In the genomic region with DNA sequence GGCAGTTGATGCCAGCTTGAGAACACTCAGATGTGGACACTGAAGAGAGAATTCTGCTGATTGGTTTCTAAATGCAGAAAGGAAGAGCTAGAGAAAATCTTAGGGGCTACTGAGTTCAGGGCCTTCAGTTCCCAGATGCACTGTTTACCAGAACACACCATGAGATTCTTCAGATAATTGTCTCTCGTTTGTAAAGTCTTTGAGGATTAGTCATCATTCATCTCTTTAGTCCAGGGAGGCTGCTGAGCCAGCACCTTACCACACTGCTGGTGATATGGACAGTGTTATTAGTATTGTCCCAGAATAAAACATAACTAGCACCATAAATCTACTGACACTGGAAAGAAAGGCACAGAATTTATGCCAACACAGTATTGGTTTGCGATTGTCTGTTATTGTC, we compare ENCODE assay signal across 16 cellular contexts.
"Had no signal": no experiment of that assay in that cellular context is flagged by ENCODE, and none has a peak within 500 bp of the region (broad histone marks: within the 10 kb centered on the region; RNA-seq: fewer than 3 reads in every experiment).

No MANE protein-coding gene starts in this region.

- DNase-seq: activated CD4-positive, alpha-beta T cell treated with anti-CD3 and anti-CD28 coated beads, Interleukin-2, amount 10 ng/mL, durations not matched to agents 7 days and 5 days; activated CD4-positive, CD25-positive, alpha-beta regulatory T cell; activated naive CD4-positive, alpha-beta T cell treated with anti-CD3 and anti-CD28 coated beads, Interleukin-2, amount 10 ng/mL, durations not matched to agents 7 days and 5 days; activated T-cell treated with anti-CD3 and anti-CD28 coated beads for 4 hours; cerebellar nuclear complex; endodermal cell; glutamatergic neuron; immature natural killer cell; left ventricle myocardium inferior; sigmoid colon; stimulated activated CD4-positive, alpha-beta T cell treated with anti-CD3 and anti-CD28 coated beads, Interleukin-12 subunit alpha, Interleukin-12 subunit beta, amount 100 ng/mL, for 4 hours; stimulated activated naive CD4-positive, alpha-beta T cell; substantia nigra; T-helper 17 cell; transverse colon had no signal

- H3K27ac Mint-ChIP-seq: activated CD4-positive, alpha-beta T cell treated with anti-CD3 and anti-CD28 coated beads, Interleukin-2, amount 10 ng/mL, durations not matched to agents 7 days and 5 days; activated naive CD4-positive, alpha-beta T cell treated with anti-CD3 and anti-CD28 coated beads, Interleukin-2, amount 10 ng/mL, durations not matched to agents 7 days and 5 days; activated T-helper 2 cell treated with anti-CD3 and anti-CD28 coated beads, Interferon-gamma antibody, Interleukin-2, Interleukin-4, amounts not matched to agents 10 μg/mL and 5 μg/mL and 100 μg/mL, durations not matched to agents 14 hours and 24 hours and 36 hours; endodermal cell; immature natural killer cell; T-helper 17 cell had no signal

- H3K27me3 Mint-ChIP-seq: activated CD4-positive, alpha-beta T cell treated with anti-CD3 and anti-CD28 coated beads, Interleukin-2, amount 10 ng/mL, durations not matched to agents 7 days and 5 days; activated naive CD4-positive, alpha-beta T cell treated with anti-CD3 and anti-CD28 coated beads, Interleukin-2, amount 10 ng/mL, durations not matched to agents 7 days and 5 days; T-helper 17 cell had no signal

- H3K4me3 Mint-ChIP-seq: activated CD4-positive, alpha-beta T cell treated with anti-CD3 and anti-CD28 coated beads, Interleukin-2, amount 10 ng/mL, durations not matched to agents 7 days and 5 days; activated naive CD4-positive, alpha-beta T cell treated with anti-CD3 and anti-CD28 coated beads, Interleukin-2, amount 10 ng/mL, durations not matched to agents 7 days and 5 days; endodermal cell; immature natural killer cell; T-helper 17 cell had no signal

- H3K9me3 Mint-ChIP-seq: activated CD4-positive, alpha-beta T cell treated with anti-CD3 and anti-CD28 coated beads, Interleukin-2, amount 10 ng/mL, durations not matched to agents 7 days and 5 days; activated T-helper 2 cell treated with anti-CD3 and anti-CD28 coated beads, Interferon-gamma antibody, Interleukin-2, Interleukin-4, amounts not matched to agents 10 μg/mL and 5 μg/mL and 100 μg/mL, durations not matched to agents 14 hours and 24 hours and 36 hours; endodermal cell had no signal

- H3K4me3 ChIP-seq: left ventricle myocardium inferior, sigmoid colon, transverse colon had no signal

- H3K4me1 Mint-ChIP-seq: activated CD4-positive, alpha-beta T cell treated with anti-CD3 and anti-CD28 coated beads, Interleukin-2, amount 10 ng/mL, durations not matched to agents 7 days and 5 days; activated naive CD4-positive, alpha-beta T cell treated with anti-CD3 and anti-CD28 coated beads, Interleukin-2, amount 10 ng/mL, durations not matched to agents 7 days and 5 days; immature natural killer cell; T-helper 17 cell had no signal

- H3K36me3 Mint-ChIP-seq: activated naive CD4-positive, alpha-beta T cell treated with anti-CD3 and anti-CD28 coated beads, Interleukin-2, amount 10 ng/mL, durations not matched to agents 7 days and 5 days; immature natural killer cell had no signal
